Comparison of ENCODE assay signal across 8 cellular contexts in genomic region chr17:7687908-7688807, GRCh38. TPM values are rescaled to one million over a fixed set of nuclear protein-coding genes. Genes with fewer than 3 reads are reported as not detected.
DNase-seq lines count a peak whose midpoint lies in the region; ATAC-seq and TF ChIP-seq lines count a peak whose summit lies in the region.

Gene WRAP53 (plus strand): TSS chr17:7688477. CDS start chr17:7688649, 172 bp downstream.

- ATAC-seq in DND-41 (ENCODE audit: insufficient read depth, low read depth), result peak; percentile 88
- ATAC-seq in GM21723 (IDR thresholded peaks at IDR 0.05; ENCODE audit: unreplicated experiment), result peak; percentile 67
- ATAC-seq in Panc1, result peak; percentile 90
- ATAC-seq in activated T-cell treated with anti-CD3 and anti-CD28 coated beads, Interleukin-2, amount 50 U/mL, for 4 hours, result peak; percentile 78 to 83

- no peaks in the 10 kb centered on the region for H3K27me3 Mint-ChIP-seq in activated T-cell treated with anti-CD3 and anti-CD28 coated beads, Interleukin-2, amount 50 U/mL, for 4 hours (ENCODE audit: low read depth)

- in situ Hi-C loops in Panc1 (cut with HindIII; ENCODE audit: low pct_unique_long_range_greater_than_20kb, low sequenced_read_pairs), result no loop called here

- H3K4me3 ChIP-seq in DND-41 (ENCODE audit: low read depth in 1 of 2, low read length in 2 of 2) (peak within 1 kb of the TSS; percentile 78 to 91), KMS-11 (IDR thresholded peaks at IDR 0.05; ENCODE audit: insufficient read depth, low read depth, low read length) (no peak within 1 kb of the TSS), Panc1 (ENCODE audit: low read depth in 2 of 2, low read length in 2 of 2) (peak within 1 kb of the TSS; percentile 91 to 97), esophagus (ENCODE audit: low read depth in 1 of 2, low read length in 2 of 2) (peak within 1 kb of the TSS; percentile 71 to 98), muscle layer of colon (ENCODE audit: low read depth in 1 of 2, low read length in 2 of 2) (peak within 1 kb of the TSS; percentile 60 to 100)

- no peaks in the 10 kb centered on the region for H3K9me3 Mint-ChIP-seq in activated T-cell treated with anti-CD3 and anti-CD28 coated beads, Interleukin-2, amount 50 U/mL, for 4 hours

- H3K4me2 ChIP-seq in DND-41 (ENCODE audit: insufficient read depth, low read length) (peak within 1 kb of the TSS; percentile 98), KMS-11 (peak within 1 kb of the TSS; percentile 45; the same call in 1 of the 2 replicates)

- H3K9me3 ChIP-seq in DND-41 (ENCODE audit: insufficient read depth, low read length, severe bottlenecking), result no peaks in the 10 kb centered on the region
- no peaks in the 10 kb centered on the region for H3K9me3 ChIP-seq in Panc1 (ENCODE audit: control insufficient read depth, insufficient read depth, low read depth, low read length)
- H3K9me3 ChIP-seq in esophagus (ENCODE audit: control insufficient read depth in 2 of 2, insufficient read depth in 1 of 2, low read depth in 1 of 2, low read length in 1 of 2), result no peaks in the 10 kb centered on the region
- H3K9me3 ChIP-seq in muscle layer of colon (ENCODE audit: low read length), result no peaks in the 10 kb centered on the region

- POLR2A ChIA-PET in Panc1 (lab: Charles Lee), result interaction anchor here (0.6 to 1.5 kb wide), 9 partner anchors 26 to 109 kb away, joined by 3 to 6 read pairs (median 4); partner anchors contain the start of genes ATP1B2, CD68 and MPDU1

- peaks cover 34% of the 10 kb centered on the region for H3K36me3 ChIP-seq in DND-41 (ENCODE audit: insufficient read depth, low read length)
- no peaks in the 10 kb centered on the region for H3K36me3 ChIP-seq in KMS-11 (ENCODE audit: insufficient read depth)
- H3K36me3 ChIP-seq in Panc1 (ENCODE audit: control insufficient read depth, insufficient read depth, low read length), result peaks cover 12% of the 10 kb centered on the region
- peaks cover 0 to 3% of the 10 kb centered on the region in 2 donors for H3K36me3 ChIP-seq in esophagus (ENCODE audit: control insufficient read depth in 2 of 2, insufficient read depth in 2 of 2, low read length in 1 of 2)
- no peaks in the 10 kb centered on the region for H3K36me3 ChIP-seq in muscle layer of colon (ENCODE audit: insufficient read depth, low read length)

- CTCF ChIA-PET in Panc1 (lab: Charles Lee), result interaction anchor here (0.6 to 2.2 kb wide), 8 partner anchors 37 to 308 kb away, joined by 3 to 8 read pairs (median 5); partner anchors contain the start of gene ATP1B2

- intact Hi-C loops in Panc1 (cut with micrococcal nuclease; ENCODE audit: unreplicated experiment), result loop anchor here (2.0 kb wide), 1 partner anchor 101 kb away; no protein-coding TSS in a partner anchor

- H3K27ac ChIP-seq in DND-41 (ENCODE audit: low read length) (peak within 1 kb of the TSS; percentile 98), KMS-11 (peak within 1 kb of the TSS; percentile 81), Panc1 (ENCODE audit: low read length) (peak within 1 kb of the TSS; percentile 92), esophagus (ENCODE audit: low read depth in 2 of 2, low read length in 1 of 2) (peak within 1 kb of the TSS; percentile 98 to 100), muscle layer of colon (ENCODE audit: low read depth, low read length) (peak within 1 kb of the TSS; percentile 94)

- TF ChIP-seq CTCF in DND-41 (IDR thresholded peaks at IDR 0.05; ENCODE audit: borderline replicate concordance, extremely low read depth, low read length, poor library complexity, severe bottlenecking) (peak; percentile 100), KMS-11 (conservative IDR thresholded peaks at IDR 0.05; ENCODE audit: low read depth, low read length) (peak; percentile 51), Panc1 (IDR thresholded peaks at IDR 0.05) (peak; percentile 99)

- H3K4me1 ChIP-seq in DND-41 (ENCODE audit: insufficient read depth, low read length), result peaks cover 45% of the 10 kb centered on the region
- H3K4me1 ChIP-seq in KMS-11 (ENCODE audit: low read depth, poor library complexity, severe bottlenecking), result no peaks in the 10 kb centered on the region
- peaks cover 9% of the 10 kb centered on the region; the same call in 1 of the 2 replicates for H3K4me1 ChIP-seq in Panc1 (ENCODE audit: control insufficient read depth, insufficient read depth, low read length)
- H3K4me1 ChIP-seq in esophagus (ENCODE audit: control insufficient read depth in 2 of 2, insufficient read depth in 2 of 2, low read length in 1 of 2), result peaks cover 0 to 6% of the 10 kb centered on the region in 2 donors
- peaks cover 21% of the 10 kb centered on the region for H3K4me1 ChIP-seq in muscle layer of colon (ENCODE audit: insufficient read depth, low read length)

- H2AFZ ChIP-seq in DND-41 (ENCODE audit: low read depth, low read length) (peak within 1 kb of the TSS; percentile 96), KMS-11 (ENCODE audit: low read depth) (peak within 1 kb of the TSS; percentile 41; the same call in 1 of the 2 replicates)

- BruUV-seq in Panc1 (replicated peaks; lab: Mats Ljungman, UMichigan), result TSS peak; percentile 88

- peaks cover 26% of the 10 kb centered on the region for H3K4me1 Mint-ChIP-seq in activated T-cell treated with anti-CD3 and anti-CD28 coated beads, Interleukin-2, amount 50 U/mL, for 4 hours (ENCODE audit: low read depth)

- H3K79me2 ChIP-seq in DND-41 (ENCODE audit: insufficient read depth, low read length), result peaks cover 57% of the 10 kb centered on the region
- H3K79me2 ChIP-seq in KMS-11 (ENCODE audit: insufficient read depth, low read depth), result peaks cover 38% of the 10 kb centered on the region; the same call in 1 of the 2 replicates

- DNase-seq in DND-41 (peak; percentile 98), Panc1 (ENCODE audit: low read depth, low spot score) (peak; percentile 92)
- peak; percentile 94 for DNase-seq in activated T-cell treated with anti-CD3 and anti-CD28 coated beads, Interleukin-2, amount 50 U/mL, for 4 hours
- DNase-seq in stimulated activated CD8-positive, alpha-beta memory T cell treated with anti-CD3 and anti-CD28 coated beads, Interleukin-7, amount 100 ng/mL, for 24 hours (ENCODE audit: low read depth), result peak; percentile 84

- H3K9ac ChIP-seq in DND-41 (ENCODE audit: low read depth, low read length) (peak within 1 kb of the TSS; percentile 92), KMS-11 (peak within 1 kb of the TSS; percentile 86), muscle layer of colon (ENCODE audit: low read length) (peak within 1 kb of the TSS; percentile 99)

- H3K27me3 ChIP-seq in DND-41 (ENCODE audit: insufficient read depth, low read length, poor library complexity) (no peaks in the 10 kb centered on the region), KMS-11 (ENCODE audit: insufficient read depth, low read depth) (no peaks in the 10 kb centered on the region), Panc1 (ENCODE audit: control insufficient read depth, insufficient read depth, low read length) (no peaks in the 10 kb centered on the region), esophagus (ENCODE audit: control insufficient read depth in 1 of 2, insufficient read depth in 2 of 2, low read length in 2 of 2) (no peaks in the 10 kb centered on the region), muscle layer of colon (ENCODE audit: control insufficient read depth in 1 of 2, insufficient read depth in 2 of 2, low read length in 2 of 2) (no peaks in the 10 kb centered on the region)

- peaks cover 20% of the 10 kb centered on the region for H3K36me3 Mint-ChIP-seq in activated T-cell treated with anti-CD3 and anti-CD28 coated beads, Interleukin-2, amount 50 U/mL, for 4 hours (ENCODE audit: insufficient read depth)

- peak within 1 kb of the TSS; percentile 87 for H3K4me3 Mint-ChIP-seq in activated T-cell treated with anti-CD3 and anti-CD28 coated beads, Interleukin-2, amount 50 U/mL, for 4 hours

- H4K20me1 ChIP-seq in DND-41 (ENCODE audit: insufficient read depth, low read length) (peaks cover 26% of the 10 kb centered on the region), KMS-11 (ENCODE audit: insufficient read depth) (no peaks in the 10 kb centered on the region)

- 0% methylated on average over 51 of the region's 51 CpGs for WGBS in esophagus, 2 donors

RNA-seq across cellular contexts. Expression of gene WRAP53, which starts in this region (rescaled TPM):
- total RNA-seq in Panc1 (2021; ENCODE audit: unreplicated experiment), result 27.0 TPM
- polyA plus RNA-seq in Panc1 (2012; ENCODE audit: insufficient read length), result 36.6 TPM
- 10 to 100 TPM; 27.3 to 34.9 (median 34.3) TPM for total RNA-seq in activated T-cell treated with anti-CD3 and anti-CD28 coated beads, Interleukin-2, amount 50 U/mL, for 4 hours
- polyA plus RNA-seq in esophagus, result 10 to 100 TPM in 1 of 2 donors, 1 to 10 TPM in 1; 5.5 to 13.3 TPM
